Comparison of ENCODE assay signal across 18 cellular contexts in genomic region chr9:123371805-123372590, GRCh38. TPM values are rescaled to one million over a fixed set of nuclear protein-coding genes. Genes with fewer than 3 reads are reported as not detected.
DNase-seq lines count a peak whose midpoint lies in the region; ATAC-seq, FAIRE-seq and TF ChIP-seq lines count a peak whose summit lies in the region.
"Had no signal": no experiment of that assay in that cellular context is flagged by ENCODE, and none has a peak within 500 bp of the region (broad histone marks: within the 10 kb centered on the region; RNA-seq: fewer than 3 reads in every experiment).

No MANE protein-coding gene starts in this region.

- H3K9me3 ChIP-seq in HepG2 (ENCODE audit: low read length), result no peaks in the 10 kb centered on the region
- H3K9me3 ChIP-seq in right lobe of liver, result no peaks in the 10 kb centered on the region

- in situ Hi-C loops in HepG2 (cut with HindIII; ENCODE audit: extremely low pct_ligation_motif_present, low pct_unique_long_range_greater_than_20kb), result no loop called here

- H4K20me1 ChIP-seq in HepG2 (ENCODE audit: insufficient read depth, low read length), result no peaks in the 10 kb centered on the region

- ATAC-seq in HepG2 (no peak), right lobe of liver (no peak), HG02885 (IDR thresholded peaks at IDR 0.05; ENCODE audit: poor library complexity, unreplicated experiment) (no peak), HG02623 (IDR thresholded peaks at IDR 0.05; ENCODE audit: unreplicated experiment) (no peak)
- ATAC-seq: HCT116, Panc1 had no signal

- H2AFZ ChIP-seq in HepG2 (ENCODE audit: low read length), result no peak overlapping the region

- no TSS peak for BruUV-seq in HepG2 (replicated peaks; lab: Mats Ljungman, UMichigan)

- no peak overlapping the region for H3K9ac ChIP-seq in HepG2 (ENCODE audit: insufficient read depth, low read depth, low read length)

- 64% methylated on average over 6 of the region's 14 CpGs for WGBS in HepG2 (ENCODE audit: low lambda C conversion rate)
- no CpG with 5 or more reads among the region's 14 CpGs for WGBS in right lobe of liver (ENCODE audit: insufficient coverage, low coverage, low lambda C conversion rate, missing lambda C conversion rate)

- no peaks in the 10 kb centered on the region for H3K36me3 ChIP-seq in HepG2 (replicated peaks in 1 of 2; ENCODE audit: control insufficient read depth in 1 of 2, insufficient read depth in 2 of 2, low read length in 2 of 2)
- no peaks in the 10 kb centered on the region for H3K36me3 ChIP-seq in right lobe of liver

- H3K27me3 Mint-ChIP-seq in endothelial cell (ENCODE audit: unreplicated experiment) (peaks cover 23% of the 10 kb centered on the region), neural crest cell (ENCODE audit: low read depth) (peaks cover 5% of the 10 kb centered on the region)

- no peak overlapping the region for H3K4me3 Mint-ChIP-seq in endothelial cell (ENCODE audit: unreplicated experiment)
- H3K4me3 Mint-ChIP-seq in neural crest cell, result peak overlapping the region; percentile 70

- H3K36me3 Mint-ChIP-seq in endothelial cell (ENCODE audit: low read depth, unreplicated experiment), result no peaks in the 10 kb centered on the region
- H3K36me3 Mint-ChIP-seq in neural crest cell (ENCODE audit: low read depth), result peaks cover 2% of the 10 kb centered on the region
- H3K36me3 Mint-ChIP-seq: CD4-positive, alpha-beta memory T cell had no signal

- H3K4me1 ChIP-seq in HepG2 (ENCODE audit: insufficient read depth, low read length), result peaks cover 31% of the 10 kb centered on the region
- H3K4me1 ChIP-seq in right lobe of liver, result no peaks in the 10 kb centered on the region

- no peak overlapping the region for H3K27ac ChIP-seq in HepG2 (ENCODE audit: extremely low read length, insufficient read depth, low read length)
- H3K27ac ChIP-seq in right lobe of liver, result no peak overlapping the region

- DNase-seq in HepG2 (ENCODE audit: low spot score) (no peak), right lobe of liver (no peak), endothelial cell (ENCODE audit: low spot score) (no peak), neural crest cell (ENCODE audit: low read depth, low spot score) (no peak), NCI-H2029 (lab: John Stamatoyannopoulos, UW) (no peak)
- DNase-seq in activated CD4-positive, alpha-beta T cell treated with anti-CD3 and anti-CD28 coated beads for 1 hour, result no peak
- DNase-seq: 8988T; CD4-positive, alpha-beta memory T cell; DMS79; KG1; NCI-H1436 treated with DMSO at 0.1 percent for 48 hours; NCI-H2081 treated with DMSO at 0.1 percent for 48 hours; NCI-H524 had no signal

- H3K79me2 ChIP-seq in HepG2 (ENCODE audit: insufficient read depth, low read length), result no peaks in the 10 kb centered on the region

- TF ChIP-seq POLR2A in HepG2 (IDR thresholded peaks at IDR 0.05; ENCODE audit: insufficient read depth in 1 of 2, low read depth in 2 of 2, low read length in 2 of 2) (no peak), right lobe of liver (IDR thresholded peaks at IDR 0.05) (no peak)

- no peak for TF ChIP-seq RAD21 in HepG2 (CRISPR knock-in tag; IDR thresholded peaks at IDR 0.05)

- H3K4me1 Mint-ChIP-seq in endothelial cell (ENCODE audit: unreplicated experiment), result peaks cover 8% of the 10 kb centered on the region
- H3K4me1 Mint-ChIP-seq in neural crest cell, result peaks cover 31% of the 10 kb centered on the region

- H3K27me3 ChIP-seq in HepG2 (ENCODE audit: control insufficient read depth in 1 of 2, insufficient read depth in 2 of 2, low read length in 2 of 2) (peaks cover 6 to 17% of the 10 kb centered on the region in 2 experiments), right lobe of liver (no peaks in the 10 kb centered on the region)

- H3K9me3 Mint-ChIP-seq in endothelial cell (ENCODE audit: unreplicated experiment) (no peaks in the 10 kb centered on the region), neural crest cell (no peaks in the 10 kb centered on the region)
- H3K9me3 Mint-ChIP-seq: CD4-positive, alpha-beta memory T cell had no signal

- H3K4me3 ChIP-seq in HepG2 (replicated peaks in 1 of 3; ENCODE audit: insufficient read depth in 1 of 3, low read depth in 2 of 3, low read length in 3 of 3) (no peak overlapping the region), right lobe of liver (no peak overlapping the region)

- FAIRE-seq in HepG2 (lab: Jason Lieb, UNC), result no peak

- TF ChIP-seq EP300 in HepG2 (IDR thresholded peaks at IDR 0.05; ENCODE audit: low read depth in 2 of 2, low read length in 2 of 2) (no peak), HepG2 (CRISPR knock-in tag; IDR thresholded peaks at IDR 0.05; ENCODE audit: borderline replicate concordance) (no peak)

- intact Hi-C loops in HepG2 (cut with micrococcal nuclease; ENCODE audit: unreplicated experiment), result no loop called here
- intact Hi-C loops in right lobe of liver (cut with DNase I), result no loop called here

- H3K27ac Mint-ChIP-seq in endothelial cell (ENCODE audit: unreplicated experiment) (peak overlapping the region; percentile 23), neural crest cell (ENCODE audit: unreplicated experiment) (no peak overlapping the region)

- H3K4me2 ChIP-seq in HepG2 (ENCODE audit: low read depth, low read length), result no peak overlapping the region

- CTCF ChIA-PET in HepG2 (lab: Yijun Ruan, JAX; ENCODE audit: low intra/inter-chr PET ratio, low total read pairs), result no interaction called here

- TF ChIP-seq CTCF in HepG2 (CRISPR knock-in tag; IDR thresholded peaks at IDR 0.05), result no peak
- no peak for TF ChIP-seq CTCF in right lobe of liver (IDR thresholded peaks at IDR 0.05)
- TF ChIP-seq CTCF in endothelial cell (IDR thresholded peaks at IDR 0.05; ENCODE audit: unreplicated experiment), result no peak
- TF ChIP-seq CTCF in neural crest cell (conservative IDR thresholded peaks at IDR 0.05), result no peak

- POLR2A ChIA-PET in HepG2 (lab: Yijun Ruan, JAX), result no interaction called here

TF ChIP-seq in HepG2, 621 proteins besides CTCF, POLR2A, EP300 and RAD21:
- TF ChIP-seq ZNF629 (CRISPR knock-in tag; conservative IDR thresholded peaks at IDR 0.05), result peak; percentile 76
- TF ChIP-seq TCF12 (IDR thresholded peaks at IDR 0.05), result no peak
- TF ChIP-seq TCF12 (CRISPR knock-in tag; IDR thresholded peaks at IDR 0.05), result no peak

RNA-seq across cellular contexts. Expression of gene CRB2, which starts 16.0 kb away (rescaled TPM):
- total RNA-seq in HepG2 (2016; rRNA removed; fragmentation: Illumina TruSeq; extraction: Trizol), result 0.14 and 0.29 TPM in 2 replicates
- not detected in 2 replicates for total RNA-seq in HepG2 (2016; cell fraction: cytosol; rRNA removed; fragmentation: Illumina TruSeq; extraction: Trizol; ENCODE audit: low read depth)
- 0.09 and 0.28 TPM in 2 replicates for total RNA-seq in HepG2 (2016; cell fraction: insoluble cytoplasmic fraction; rRNA removed; fragmentation: Illumina TruSeq; extraction: Trizol)
- 0.03 and 0.12 TPM in 2 replicates for total RNA-seq in HepG2 (2016; cell fraction: membrane; rRNA removed; fragmentation: Illumina TruSeq; extraction: Trizol)
- total RNA-seq in HepG2 (2016; cell fraction: nucleus; rRNA removed; fragmentation: Illumina TruSeq; extraction: Trizol), result 0.28 and 0.37 TPM in 2 replicates
- polyA plus RNA-seq in HepG2 (2011; rRNA removed), result 0.01 and 0.07 TPM in 2 replicates
- polyA plus RNA-seq in HepG2 (2011; cell fraction: cytosol; rRNA removed), result 0.01 TPM in 1 of 2 replicates, not detected in the other
- 0.11 and 0.16 TPM in 2 replicates for polyA plus RNA-seq in HepG2 (2011; cell fraction: nucleus; rRNA removed)
- polyA plus RNA-seq in HepG2 (2012), result 0.05 and 0.12 TPM in 2 replicates
- polyA plus RNA-seq in HepG2 (2016; cell fraction: cytosol; fragmentation: Illumina TruSeq; extraction: Trizol; ENCODE audit: low read depth), result 0.03 TPM in 1 of 2 replicates, not detected in the other
- 0.05 and 0.12 TPM in 2 replicates for polyA plus RNA-seq in HepG2 (2016; cell fraction: insoluble cytoplasmic fraction; fragmentation: Illumina TruSeq; extraction: Trizol; ENCODE audit: low read depth)
- polyA plus RNA-seq in HepG2 (2016; cell fraction: membrane; fragmentation: Illumina TruSeq; extraction: Trizol; ENCODE audit: low read depth), result 0.05 and 0.07 TPM in 2 replicates
- polyA plus RNA-seq in HepG2 (2016; cell fraction: nucleus; fragmentation: Illumina TruSeq; extraction: Trizol; ENCODE audit: insufficient read depth, low read depth), result 0.37 and 0.41 TPM in 2 replicates
- 0.05 and 0.50 TPM in 2 replicates for polyA minus RNA-seq in HepG2 (2011; rRNA and poly(A)+ RNA removed; ENCODE audit: low replicate concordance)
- not detected in 2 replicates for polyA minus RNA-seq in HepG2 (2011; cell fraction: cytosol; rRNA and poly(A)+ RNA removed)
- polyA minus RNA-seq in HepG2 (2011; cell fraction: nucleus; rRNA and poly(A)+ RNA removed), result 0.12 and 0.13 TPM in 2 replicates
- not detected for total RNA-seq in right lobe of liver
- total RNA-seq in endothelial cell (ENCODE audit: unreplicated experiment), result 0.18 TPM
- total RNA-seq in neural crest cell, result 73.4 and 80.5 TPM in 2 replicates
- total RNA-seq: CD4-positive, alpha-beta memory T cell had no signal
- polyA plus RNA-seq: BJ; CD4-positive, alpha-beta memory T cell had no signal

Comparison
In these comparisons a context has a peak if more than half of its experiments do, and no peak if none do; other contexts are left out.
1. RNA of gene CRB2, which starts 16.0 kb away (total RNA-seq): 73.4 to 80.5 TPM in neural crest cell; 0.03 to 0.37 TPM in HepG2, 0.18 TPM in endothelial cell (single experiment) and not detected in right lobe of liver; every median in the first group is over 10 times any median in the second.